ENCODE assay signal across 8 cellular contexts in the genomic region with DNA sequence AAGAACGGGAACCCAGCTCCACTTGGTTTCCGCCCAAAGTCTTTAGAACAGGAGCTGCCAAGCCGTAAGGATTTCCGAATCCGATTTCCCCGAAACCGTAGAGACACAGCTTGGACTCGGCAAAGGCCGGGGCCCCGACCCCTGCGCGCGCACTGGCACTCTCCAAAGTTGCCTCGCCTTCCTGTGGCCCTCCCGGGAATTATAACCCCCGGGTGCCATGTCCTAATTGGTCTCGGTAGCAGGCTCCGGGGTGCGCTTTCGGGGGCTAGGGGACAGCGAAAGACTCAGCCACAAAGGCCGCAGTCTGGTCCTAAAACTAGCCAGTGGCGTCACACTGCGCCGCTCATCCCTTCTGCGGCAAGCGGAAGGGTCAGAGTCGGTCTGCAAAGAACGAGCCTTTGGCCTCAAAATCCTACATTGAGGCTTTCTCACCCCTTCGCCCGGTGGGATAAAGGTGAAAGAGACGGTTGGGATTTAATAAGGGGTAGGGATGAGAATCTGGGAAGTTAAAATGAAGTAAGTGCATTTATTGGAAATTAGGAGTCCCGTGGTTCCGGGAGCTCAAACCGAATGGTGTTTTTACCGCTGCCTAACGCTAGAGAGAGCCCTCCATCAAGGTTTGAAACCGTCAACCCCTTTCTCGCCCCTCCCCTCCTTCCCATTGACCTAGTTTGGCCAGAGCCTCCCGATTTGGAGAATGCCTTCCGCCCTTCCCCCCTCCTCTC. TPM values are rescaled to one million over a fixed set of nuclear protein-coding genes. Genes with fewer than 3 reads are reported as not detected.
DNase-seq lines count a peak whose midpoint lies in the region; ATAC-seq and TF ChIP-seq lines count a peak whose summit lies in the region.

No MANE protein-coding gene starts in this region.

- H3K9me3 ChIP-seq in iPS DF 6.9 (ENCODE audit: control insufficient read depth, insufficient read depth, low read length): no peaks in the 10 kb centered on the region

- H3K4me3 ChIP-seq in GM12865 (ENCODE audit: low read depth, low read length) (peak overlapping the region; percentile 50), iPS DF 6.9 (ENCODE audit: low read length) (peak overlapping the region; percentile 45; the same call in 1 of the 2 replicates)

- no peaks in the 10 kb centered on the region for H3K27me3 Mint-ChIP-seq in MCF 10A (ENCODE audit: insufficient read depth, unreplicated experiment)

- H3K4me1 Mint-ChIP-seq in MCF 10A (ENCODE audit: insufficient read depth, unreplicated experiment): peaks cover 44% of the 10 kb centered on the region

- POLR2A ChIA-PET in MCF 10A (lab: Yijun Ruan, JAX): interaction anchor here (0.6 to 7.3 kb wide), 33 partner anchors 9 to 1412 kb away, joined by 3 to 234 read pairs (median 4); partner anchors contain the start of genes BCL6 and LPP

- H3K27ac ChIP-seq in iPS DF 6.9 (ENCODE audit: low read length): no peak overlapping the region

- no peaks in the 10 kb centered on the region for H3K27me3 ChIP-seq in iPS DF 6.9 (ENCODE audit: control insufficient read depth, insufficient read depth, low read length)

- CTCF ChIA-PET in MCF 10A (lab: Yijun Ruan, JAX): interaction anchor here (0.5 to 6.6 kb wide), 36 partner anchors 8 to 1493 kb away, joined by 3 to 240 read pairs (median 4); no protein-coding TSS in a partner anchor

- intact Hi-C loops in MCF 10A (cut with micrococcal nuclease): loop anchor here (1.0 kb wide), 4 partner anchors 1303 to 1495 kb away; no protein-coding TSS in a partner anchor

- no peaks in the 10 kb centered on the region for H3K9me3 Mint-ChIP-seq in MCF 10A (ENCODE audit: unreplicated experiment)

- WGBS in iPS DF 6.9 (ENCODE audit: insufficient coverage, insufficient read length): no CpG with 5 or more reads among the region's 41 CpGs

- H3K27ac Mint-ChIP-seq in MCF 10A (ENCODE audit: low read depth, unreplicated experiment): peak overlapping the region; percentile 100

- no TSS peak for BruUV-seq in MCF 10A (replicated peaks; lab: Mats Ljungman, UMichigan)

- peaks cover 67% of the 10 kb centered on the region for H3K36me3 Mint-ChIP-seq in MCF 10A (ENCODE audit: insufficient read depth, unreplicated experiment)

- peak; percentile 67 for ATAC-seq in HG02884 (IDR thresholded peaks at IDR 0.05; ENCODE audit: unreplicated experiment)

- TF ChIP-seq CTCF in GM12865 (IDR thresholded peaks at IDR 0.05; ENCODE audit: insufficient read depth, low read depth, low read length, missing control alignments) (peak; percentile 80), MCF 10A (IDR thresholded peaks at IDR 0.05; ENCODE audit: unreplicated experiment) (peak; percentile 63)

- peak overlapping the region; percentile 98 for H3K4me3 Mint-ChIP-seq in MCF 10A (ENCODE audit: unreplicated experiment)

- peak; percentile 67 for DNase-seq in GM12865 (ENCODE audit: low read depth)
- peak; percentile 69 to 72 for DNase-seq in NCI-H187 (lab: John Stamatoyannopoulos, UW)
- DNase-seq in T-helper 9 cell: peak; percentile 45
- DNase-seq in MCF 10A (ENCODE audit: unreplicated experiment): peak; percentile 95
- no peak for DNase-seq in iPS DF 6.9 (ENCODE audit: low read depth, low spot score)
- DNase-seq in retina: peak; percentile 95
- DNase-seq in cortex of kidney (lab: John Stamatoyannopoulos, UW): no peak

- H3K36me3 ChIP-seq in iPS DF 6.9 (ENCODE audit: control insufficient read depth, insufficient read depth, low read length): no peaks in the 10 kb centered on the region

- H3K4me1 ChIP-seq in iPS DF 6.9 (ENCODE audit: control insufficient read depth, insufficient read depth, low read length): peaks cover 3% of the 10 kb centered on the region

RNA-seq across cellular contexts. Expression of gene BCL6, which starts 6.7 kb away (rescaled TPM):
- total RNA-seq in MCF 10A (2022): 16.4 and 20.9 TPM in 2 replicates

RNA-seq across cellular contexts. Expression of gene RTP2, which starts 36.2 kb away (rescaled TPM):
- total RNA-seq in MCF 10A (2022): not detected in 2 replicates

Comparison
In these comparisons a context has a peak if more than half of its experiments do, and no peak if none do; other contexts are left out.
1. DNase-seq: peak in GM12865 (single experiment), NCI-H187 (2 of 2), T-helper 9 cell (single experiment), MCF 10A (single experiment) and retina (single experiment); none in iPS DF 6.9 (single experiment) and cortex of kidney (single experiment).